11 cellular contexts compared by ENCODE assay signal in genomic region chr9:37187269-37187668, GRCh38.
DNase-seq lines count a peak whose midpoint lies in the region; ATAC-seq and TF ChIP-seq lines count a peak whose summit lies in the region.
"Had no signal": no experiment of that assay in that cellular context is flagged by ENCODE, and none has a peak within 500 bp of the region (broad histone marks: within the 10 kb centered on the region; RNA-seq: fewer than 3 reads in every experiment).

No MANE protein-coding gene starts in this region.

- ATAC-seq in GM21360 (IDR thresholded peaks at IDR 0.05; ENCODE audit: unreplicated experiment) (peak; percentile 42), HG03442 (IDR thresholded peaks at IDR 0.05; ENCODE audit: unreplicated experiment) (peak; percentile 36)

- DNase-seq in GM12864 (ENCODE audit: low read depth) (no peak), esophagus squamous epithelium (lab: John Stamatoyannopoulos, UW) (no peak), endothelial cell (ENCODE audit: low spot score) (no peak), NCI-H524 treated with DMSO at 0.1 percent for 48 hours (lab: John Stamatoyannopoulos, UW) (no peak), breast epithelium (ENCODE audit: low spot score in 2 of 2) (no peak)
- DNase-seq: MG63; stimulated activated naive CD4-positive, alpha-beta T cell had no signal

- peaks cover 10% of the 10 kb centered on the region for H3K9me3 Mint-ChIP-seq in activated naive CD8-positive, alpha-beta T cell (ENCODE audit: low read depth)
- H3K9me3 Mint-ChIP-seq in endothelial cell (ENCODE audit: unreplicated experiment), result no peaks in the 10 kb centered on the region

- H3K4me1 Mint-ChIP-seq in activated naive CD8-positive, alpha-beta T cell (ENCODE audit: low read depth), result peaks cover 51% of the 10 kb centered on the region
- H3K4me1 Mint-ChIP-seq in endothelial cell (ENCODE audit: unreplicated experiment), result peaks cover 18% of the 10 kb centered on the region

- H3K4me3 Mint-ChIP-seq in activated naive CD8-positive, alpha-beta T cell, result peak overlapping the region; percentile 67
- no peak overlapping the region for H3K4me3 Mint-ChIP-seq in endothelial cell (ENCODE audit: unreplicated experiment)

- 85 to 88% methylated on average over 6 to 7 of the region's 7 CpGs for WGBS in esophagus squamous epithelium, 2 donors

- peak overlapping the region; percentile 92 for H3K27ac Mint-ChIP-seq in activated naive CD8-positive, alpha-beta T cell
- no peak overlapping the region for H3K27ac Mint-ChIP-seq in endothelial cell (ENCODE audit: unreplicated experiment)

- H3K4me1 ChIP-seq in esophagus squamous epithelium (no peaks in the 10 kb centered on the region), breast epithelium (no peaks in the 10 kb centered on the region)

- H3K27ac ChIP-seq in esophagus squamous epithelium, result no peak overlapping the region
- no peak overlapping the region for H3K27ac ChIP-seq in breast epithelium
- H3K27ac ChIP-seq: neutrophil had no signal

- H3K4me3 ChIP-seq in GM12864 (ENCODE audit: low read depth, low read length), result peak overlapping the region; percentile 47
- no peak overlapping the region for H3K4me3 ChIP-seq in esophagus squamous epithelium
- H3K4me3 ChIP-seq in breast epithelium, result no peak overlapping the region
- H3K4me3 ChIP-seq: MG63 had no signal

- H3K27me3 ChIP-seq in esophagus squamous epithelium (no peaks in the 10 kb centered on the region), breast epithelium (no peaks in the 10 kb centered on the region)
- H3K27me3 ChIP-seq: MG63, neutrophil had no signal

- H3K9me3 ChIP-seq in esophagus squamous epithelium (no peaks in the 10 kb centered on the region), breast epithelium (no peaks in the 10 kb centered on the region)
- H3K9me3 ChIP-seq: MG63, neutrophil had no signal

- H3K27me3 Mint-ChIP-seq in activated naive CD8-positive, alpha-beta T cell, result no peaks in the 10 kb centered on the region
- no peaks in the 10 kb centered on the region for H3K27me3 Mint-ChIP-seq in endothelial cell (ENCODE audit: unreplicated experiment)

- TF ChIP-seq CTCF in GM12864 (IDR thresholded peaks at IDR 0.05; ENCODE audit: low read depth, low read length, missing control alignments) (no peak), esophagus squamous epithelium (IDR thresholded peaks at IDR 0.05) (no peak), endothelial cell (IDR thresholded peaks at IDR 0.05; ENCODE audit: unreplicated experiment) (no peak), breast epithelium (IDR thresholded peaks at IDR 0.05) (no peak)

- peaks cover 23% of the 10 kb centered on the region for H3K36me3 Mint-ChIP-seq in activated naive CD8-positive, alpha-beta T cell
- no peaks in the 10 kb centered on the region for H3K36me3 Mint-ChIP-seq in endothelial cell (ENCODE audit: low read depth, unreplicated experiment)

- intact Hi-C loops in esophagus squamous epithelium (cut with DNase I), result no loop called here
- intact Hi-C loops in breast epithelium (cut with DNase I; ENCODE audit: low total_unique reads), result no loop called here

- H3K36me3 ChIP-seq in esophagus squamous epithelium (peaks cover 0 to 22% (median 0%) of the 10 kb centered on the region in 3 donors), breast epithelium (no peaks in the 10 kb centered on the region)
- H3K36me3 ChIP-seq: MG63 had no signal

- no peak for TF ChIP-seq POLR2A in esophagus squamous epithelium (IDR thresholded peaks at IDR 0.05)
- no peak for TF ChIP-seq POLR2A in breast epithelium (IDR thresholded peaks at IDR 0.05)
